Comparison of ENCODE assay signal across 10 cellular contexts in the genomic region with DNA sequence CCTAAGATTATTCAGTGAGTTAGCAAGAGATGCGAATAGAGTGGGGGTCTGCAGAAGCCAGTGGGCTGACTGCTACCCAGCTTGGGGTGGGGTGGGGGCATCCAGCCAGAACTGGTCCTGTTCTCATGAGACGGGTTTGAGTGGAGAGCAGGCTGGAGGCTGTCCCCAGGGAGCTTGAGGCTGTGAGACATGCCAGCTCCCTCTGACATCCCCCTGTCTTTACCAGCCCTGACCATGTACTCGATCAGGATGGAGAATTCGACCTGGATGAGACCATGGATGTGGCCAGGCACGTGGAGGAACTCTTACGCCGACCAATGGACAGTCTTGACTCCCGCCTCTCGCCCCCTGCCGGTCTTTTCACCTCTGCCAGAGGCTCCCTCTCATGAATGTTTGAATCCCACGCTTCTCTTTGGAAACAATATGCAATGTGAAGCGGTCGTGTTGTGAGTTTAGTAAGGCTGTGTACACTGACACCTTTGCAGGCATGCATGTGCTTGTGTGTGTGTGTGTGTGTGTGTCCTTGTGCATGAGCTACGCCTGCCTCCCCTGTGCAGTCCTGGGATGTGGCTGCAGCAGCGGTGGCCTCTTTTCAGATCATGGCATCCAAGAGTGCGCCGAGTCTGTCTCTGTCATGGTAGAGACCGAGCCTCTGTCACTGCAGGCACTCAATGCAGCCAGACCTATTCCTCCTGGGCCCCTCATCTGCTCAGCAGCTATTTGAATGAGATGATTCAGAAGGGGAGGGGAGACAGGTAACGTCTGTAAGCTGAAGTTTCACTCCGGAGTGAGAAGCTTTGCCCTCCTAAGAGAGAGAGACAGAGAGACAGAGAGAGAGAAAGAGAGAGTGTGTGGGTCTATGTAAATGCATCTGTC. TPM values are rescaled to one million over a fixed set of nuclear protein-coding genes. Genes with fewer than 3 reads are reported as not detected.
DNase-seq lines count a peak whose midpoint lies in the region; ATAC-seq, FAIRE-seq and TF ChIP-seq lines count a peak whose summit lies in the region.
"Had no signal": no experiment of that assay in that cellular context is flagged by ENCODE, and none has a peak within 500 bp of the region (broad histone marks: within the 10 kb centered on the region; RNA-seq: fewer than 3 reads in every experiment).

No MANE protein-coding gene starts in this region.

- H3K79me2 ChIP-seq in H1 (ENCODE audit: control insufficient read depth in 1 of 2, insufficient read depth in 2 of 2, low read length in 2 of 2), result no peaks in the 10 kb centered on the region

- no peak for DNase-seq in CD4-positive, alpha-beta T cell
- peak; percentile 22 for DNase-seq in NCI-H69 (lab: John Stamatoyannopoulos, UW)
- no peak for DNase-seq in H1 (ENCODE audit: low read depth in 1 of 2, low spot score in 2 of 2)
- DNase-seq in osteocyte (ENCODE audit: extremely low spot score, unreplicated experiment), result no peak
- DNase-seq in NCI-H2029 treated with DMSO at 0.1 percent for 48 hours (lab: John Stamatoyannopoulos, UW), result no peak
- DNase-seq in T1000 (lab: John Stamatoyannopoulos, UW), result no peak
- DNase-seq in MV-4-11 (lab: John Stamatoyannopoulos, UW), result no peak
- DNase-seq: activated B cell treated with CpG ODN at 0.5 μM for 24 hours had no signal

- intact Hi-C loops in CD4-positive, alpha-beta T cell (cut with DNase I, micrococcal nuclease), result no loop called here

- peak overlapping the region; percentile 17; the same call in 1 of the 2 replicates for H2AK5ac ChIP-seq in H1 (ENCODE audit: low read depth, low read length)

- no peak overlapping the region for H2BK120ac ChIP-seq in H1 (replicated peaks; ENCODE audit: low read depth, low read length)

- POLR2A ChIA-PET in CD4-positive, alpha-beta T cell (lab: Charles Lee), result interaction anchor here (1.1 to 9.3 kb wide), 4 partner anchors 22 to 89 kb away, joined by 3 to 75 read pairs (median 34); partner anchors contain the start of genes STAT3 and STAT5A
- POLR2A ChIA-PET in H1 (lab: Charles Lee; ENCODE audit: partially characterized antibody), result interaction anchor here (1.0 to 4.8 kb wide), 6 partner anchors 9 to 96 kb away, joined by 3 to 33 read pairs (median 6); partner anchors contain the start of gene STAT5A

- H2BK15ac ChIP-seq in H1 (ENCODE audit: low read length), result 0 out of 2 replicates have a peak overlapping the region, but pooled peaks have one; percentile 61

- peaks cover 74% of the 10 kb centered on the region for H3K4me1 Mint-ChIP-seq in CD4-positive, alpha-beta T cell (ENCODE audit: low read depth)
- H3K4me1 Mint-ChIP-seq in osteocyte (ENCODE audit: unreplicated experiment), result peaks cover 10% of the 10 kb centered on the region

- H3K4me2 ChIP-seq in H1 (ENCODE audit: insufficient read depth in 1 of 2, low read depth in 2 of 2, low read length in 2 of 2), result peak overlapping the region in 1 of 2 experiments; percentile 16; a peak in 1 of 4 replicates

- H3K4me3 ChIP-seq in H1 (ENCODE audit: extremely low read depth in 1 of 4, insufficient read depth in 2 of 4, low read depth in 3 of 4, low read length in 4 of 4), result no peak overlapping the region
- H3K4me3 ChIP-seq: HAP-1 had no signal

- peaks cover 78% of the 10 kb centered on the region for H3K36me3 Mint-ChIP-seq in CD4-positive, alpha-beta T cell (ENCODE audit: low read depth)
- peaks cover 35% of the 10 kb centered on the region for H3K36me3 Mint-ChIP-seq in osteocyte (ENCODE audit: unreplicated experiment)

- no peak overlapping the region for H3K9ac ChIP-seq in H1 (replicated peaks in 1 of 4; ENCODE audit: extremely low read depth in 1 of 4, low read depth in 3 of 4, low read length in 3 of 4)

- no peaks in the 10 kb centered on the region for H3K27me3 Mint-ChIP-seq in CD4-positive, alpha-beta T cell
- H3K27me3 Mint-ChIP-seq in osteocyte (ENCODE audit: unreplicated experiment), result no peaks in the 10 kb centered on the region
- H3K27me3 Mint-ChIP-seq: activated B cell treated with CpG ODN at 0.5 μM for 24 hours had no signal

- H3K9me3 Mint-ChIP-seq in CD4-positive, alpha-beta T cell, result no peaks in the 10 kb centered on the region
- no peaks in the 10 kb centered on the region for H3K9me3 Mint-ChIP-seq in osteocyte (ENCODE audit: unreplicated experiment)
- H3K9me3 Mint-ChIP-seq: activated B cell treated with CpG ODN at 0.5 μM for 24 hours had no signal

- no peak overlapping the region for H2AFZ ChIP-seq in H1 (ENCODE audit: low read length)

- no peak overlapping the region for H4K5ac ChIP-seq in H1 (ENCODE audit: insufficient read length, low read depth, low read length)

- H4K20me1 ChIP-seq in H1 (replicated peaks in 1 of 2; ENCODE audit: control insufficient read depth in 1 of 2, insufficient read depth in 2 of 2, low read length in 2 of 2), result peaks cover 0 to 3% of the 10 kb centered on the region in 2 experiments

- no peak overlapping the region for H3K18ac ChIP-seq in H1 (ENCODE audit: extremely low read depth, low read length)

- H3K36me3 ChIP-seq in H1 (ENCODE audit: control insufficient read depth in 2 of 4, insufficient read depth in 4 of 4, low read length in 3 of 4), result peaks cover 0 to 7% (median 4%) of the 10 kb centered on the region in 4 experiments; a peak in 4 of 8 replicates

- peak in 1 of 2 experiments; percentile 25; a peak in 1 of 4 replicates for TF ChIP-seq RAD21 in H1 (IDR thresholded peaks at IDR 0.05 in 1 of 2, conservative IDR thresholded peaks at IDR 0.05 in 1 of 2; ENCODE audit: low read depth in 2 of 2, low read length in 2 of 2)

- no peak overlapping the region for H4K91ac ChIP-seq in H1 (replicated peaks; ENCODE audit: insufficient read length, low read length)

- peaks cover 5 to 20% (median 8%) of the 10 kb centered on the region in 4 experiments; a peak in 6 of 7 replicates for H3K4me1 ChIP-seq in H1 (replicated peaks in 1 of 4; ENCODE audit: control insufficient read depth in 3 of 4, insufficient read depth in 4 of 4, low read length in 3 of 4)

- no peaks in the 10 kb centered on the region for H3K9me3 ChIP-seq in CD4-positive, alpha-beta T cell (ENCODE audit: control insufficient read depth, low read length)
- no peaks in the 10 kb centered on the region for H3K9me3 ChIP-seq in H1 (ENCODE audit: insufficient read depth in 2 of 2, low read depth in 1 of 2, low read length in 1 of 2)
- H3K9me3 ChIP-seq: HAP-1 had no signal

- ATAC-seq in CD4-positive, alpha-beta T cell (ENCODE audit: poor library complexity), result no peak
- no peak for ATAC-seq in esophagus mucosa

- no peaks in the 10 kb centered on the region for H3K23me2 ChIP-seq in H1 (ENCODE audit: low read depth, low read length)

- peak overlapping the region; percentile 64 for H3K27ac ChIP-seq in CD4-positive, alpha-beta T cell (ENCODE audit: low read depth, low read length)
- H3K27ac ChIP-seq in H1 (ENCODE audit: low read depth, low read length), result peak overlapping the region; percentile 30; the same call in 1 of the 2 replicates

- H2BK20ac ChIP-seq in H1 (ENCODE audit: low read length), result no peak overlapping the region

- 85% methylated on average over 20 of the region's 20 CpGs; no CpG with 5 or more reads in 1 of the 2 experiments for WGBS in H1 (ENCODE audit: extremely low coverage in 1 of 2, insufficient coverage in 1 of 2, insufficient read length in 1 of 2, insufficient replicate concordance in 2 of 2, low coverage in 1 of 2, low lambda C conversion rate in 2 of 2, missing lambda C conversion rate in 1 of 2), 2 experiments

- no peak for TF ChIP-seq EP300 in H1 (IDR thresholded peaks at IDR 0.05; ENCODE audit: borderline replicate concordance in 1 of 2, low read depth in 2 of 2, low read length in 2 of 2)

- no peak overlapping the region for H4K8ac ChIP-seq in H1 (ENCODE audit: extremely low read depth, insufficient read depth, low read length)

- H3K27ac Mint-ChIP-seq in CD4-positive, alpha-beta T cell, result peak overlapping the region; percentile 82
- peak overlapping the region; percentile 76 for H3K27ac Mint-ChIP-seq in osteocyte (ENCODE audit: unreplicated experiment)

- no peaks in the 10 kb centered on the region; the same call in 1 of the 2 replicates for H3K79me1 ChIP-seq in H1 (ENCODE audit: low read depth, low read length)

- TF ChIP-seq POLR2A in H1 (IDR thresholded peaks at IDR 0.05; ENCODE audit: control extremely low read depth in 1 of 2, low read depth in 2 of 2, low read length in 2 of 2), result no peak

- CTCF ChIA-PET in CD4-positive, alpha-beta T cell (lab: Charles Lee), result interaction anchor here (1.1 to 15.7 kb wide), 3 partner anchors 13 to 95 kb away, joined by 3 to 187 read pairs (median 53); no protein-coding TSS in a partner anchor
- CTCF ChIA-PET in H1 (lab: Charles Lee; ENCODE audit: partially characterized antibody), result interaction anchor here (0.9 to 24.6 kb wide), 19 partner anchors 9 to 230 kb away, joined by 3 to 542 read pairs (median 5); partner anchors contain the start of gene GHDC

- H3K27me3 ChIP-seq in CD4-positive, alpha-beta T cell (ENCODE audit: control insufficient read depth, insufficient read depth, low read length), result no peaks in the 10 kb centered on the region
- no peaks in the 10 kb centered on the region for H3K27me3 ChIP-seq in H1 (replicated peaks in 1 of 4; ENCODE audit: control insufficient read depth in 3 of 4, extremely low read depth in 1 of 4, insufficient read depth in 3 of 4, low read length in 3 of 4)

- no peak overlapping the region for H3K56ac ChIP-seq in H1 (replicated peaks; ENCODE audit: insufficient read length, low read depth, low read length)

- no peak overlapping the region for H3K23ac ChIP-seq in H1 (ENCODE audit: insufficient read length)

- H3K14ac ChIP-seq in H1 (ENCODE audit: insufficient read length), result no peak overlapping the region

- H3K4ac ChIP-seq in H1 (replicated peaks; ENCODE audit: insufficient read length, low read depth, low read length), result no peak overlapping the region

- peak overlapping the region; percentile 30; the same call in 1 of the 2 replicates for H2BK12ac ChIP-seq in H1 (ENCODE audit: low read depth, low read length)

- H3K4me3 Mint-ChIP-seq in CD4-positive, alpha-beta T cell, result peak overlapping the region; percentile 77
- no peak overlapping the region for H3K4me3 Mint-ChIP-seq in osteocyte (ENCODE audit: unreplicated experiment)

- no peak for FAIRE-seq in H1 (lab: Jason Lieb, UNC)

- no peak overlapping the region for H2BK5ac ChIP-seq in H1 (ENCODE audit: low read depth, low read length)

- no peak for TF ChIP-seq CTCF in CD4-positive, alpha-beta T cell (IDR thresholded peaks at IDR 0.05)
- TF ChIP-seq CTCF in H1 (IDR thresholded peaks at IDR 0.05; ENCODE audit: control extremely low read depth in 1 of 3, insufficient read depth in 1 of 3, low read depth in 1 of 3, low read length in 3 of 3) (peak in 2 of 3 experiments; percentile 22; a peak in 2 of 4 replicates), osteocyte (IDR thresholded peaks at IDR 0.05) (peak; percentile 11)

RNA-seq across cellular contexts. Expression of gene STAT5A, which starts 22.2 kb away (rescaled TPM):
- 100 to 1,000 TPM; 141 to 150 TPM for total RNA-seq in CD4-positive, alpha-beta T cell
- total RNA-seq in H1 (2021; fragmentation: NEBNext Ultra II Directional; extraction: Animal tissue kit (Norgen Biotek cat#: 25700)), result 5.4 and 6.0 TPM in 2 replicates
- 4.2 and 7.9 TPM in 2 replicates for polyA plus RNA-seq in H1 (2011; rRNA removed)
- polyA plus RNA-seq in H1 (2011; cell fraction: cytosol; rRNA removed), result 4.2 TPM
- polyA plus RNA-seq in H1 (2011; cell fraction: nucleus; rRNA removed), result 9.8 TPM
- polyA plus RNA-seq in H1 (2012, experiment 1 of 2), result 2.3 to 7.0 TPM (median 6.0 TPM) in 4 replicates
- polyA plus RNA-seq in H1 (2012, experiment 2 of 2), result 3.0 TPM
- polyA plus RNA-seq in H1 (2013, experiment 1 of 2), result 3.0 TPM
- polyA plus RNA-seq in H1 (2013, experiment 2 of 2), result 3.2 TPM
- polyA minus RNA-seq in H1 (2011; rRNA and poly(A)+ RNA removed), result 6.1 and 12.0 TPM in 2 replicates
- 7.6 TPM for polyA minus RNA-seq in H1 (2011; cell fraction: cytosol; rRNA and poly(A)+ RNA removed)
- 4.3 TPM for polyA minus RNA-seq in H1 (2011; cell fraction: nucleus; rRNA and poly(A)+ RNA removed)
- 45.5 and 47.7 TPM in 2 replicates for total RNA-seq in osteocyte
- 6.9 TPM for total RNA-seq in esophagus mucosa

RNA-seq across cellular contexts. Expression of gene STAT5B, which starts 34.3 kb away (rescaled TPM):
- 100 to 1,000 TPM in 1 of 2 experiments, 10 to 100 TPM in 1; 99.4 to 104 TPM for total RNA-seq in CD4-positive, alpha-beta T cell
- total RNA-seq in H1 (2021; fragmentation: NEBNext Ultra II Directional; extraction: Animal tissue kit (Norgen Biotek cat#: 25700)), result 43.3 and 52.6 TPM in 2 replicates
- 35.3 and 40.8 TPM in 2 replicates for polyA plus RNA-seq in H1 (2011; rRNA removed)
- polyA plus RNA-seq in H1 (2011; cell fraction: cytosol; rRNA removed), result 43.3 TPM
- polyA plus RNA-seq in H1 (2011; cell fraction: nucleus; rRNA removed), result 59.0 TPM
- 30.5 to 36.1 TPM (median 33.9 TPM) in 4 replicates for polyA plus RNA-seq in H1 (2012, experiment 1 of 2)
- polyA plus RNA-seq in H1 (2012, experiment 2 of 2), result 19.0 TPM
- polyA plus RNA-seq in H1 (2013, experiment 1 of 2), result 17.7 TPM
- 15.8 TPM for polyA plus RNA-seq in H1 (2013, experiment 2 of 2)
- 43.6 and 47.2 TPM in 2 replicates for polyA minus RNA-seq in H1 (2011; rRNA and poly(A)+ RNA removed)
- 28.5 TPM for polyA minus RNA-seq in H1 (2011; cell fraction: cytosol; rRNA and poly(A)+ RNA removed)
- polyA minus RNA-seq in H1 (2011; cell fraction: nucleus; rRNA and poly(A)+ RNA removed), result 22.2 TPM
- total RNA-seq in osteocyte (41.3 and 49.7 TPM in 2 replicates), esophagus mucosa (18.1 TPM)
